Comparison of ENCODE assay signal across 10 cellular contexts in the genomic region with DNA sequence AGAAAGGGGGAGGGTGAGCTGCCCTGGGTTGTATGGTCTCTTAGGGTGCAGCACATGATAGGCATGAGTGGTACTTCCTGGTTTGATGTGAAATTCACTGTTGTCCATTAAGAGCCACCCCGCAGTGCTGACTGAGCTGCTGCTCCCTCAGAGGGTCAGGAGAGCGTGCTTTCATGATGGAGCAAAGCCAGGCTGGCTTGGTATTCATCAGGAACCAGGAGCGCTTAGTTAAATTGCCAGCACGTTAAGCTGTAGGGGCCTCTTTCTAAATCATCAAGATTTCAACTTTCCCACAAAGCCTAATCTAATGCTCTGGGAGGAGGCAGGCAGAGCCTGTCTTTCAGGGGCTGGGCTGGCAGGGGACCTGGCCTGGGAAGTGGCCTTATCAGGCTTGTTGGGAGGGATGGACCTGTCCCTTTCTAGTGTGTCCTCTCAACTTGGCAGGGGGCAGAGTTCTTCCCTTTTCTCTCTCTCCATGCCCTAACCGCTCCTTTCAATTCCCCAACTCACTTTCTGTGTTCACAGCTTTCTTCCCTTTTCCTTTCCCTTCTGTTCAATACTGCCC. TPM values are rescaled to one million over a fixed set of nuclear protein-coding genes. Genes with fewer than 3 reads are reported as not detected.
DNase-seq lines count a peak whose midpoint lies in the region; ATAC-seq and TF ChIP-seq lines count a peak whose summit lies in the region.
"Had no signal": no experiment of that assay in that cellular context is flagged by ENCODE, and none has a peak within 500 bp of the region (broad histone marks: within the 10 kb centered on the region; RNA-seq: fewer than 3 reads in every experiment).

No MANE protein-coding gene starts in this region.

- 31 to 55% (median 34%) methylated on average over 5 of the region's 5 CpGs for WGBS in psoas muscle, 3 donors

- peaks cover 82% of the 10 kb centered on the region for H3K4me1 ChIP-seq in psoas muscle

- ATAC-seq in psoas muscle: peak; percentile 23 to 40 (median 37)

- H3K36me3 ChIP-seq in psoas muscle (ENCODE audit: insufficient read depth in 1 of 2, low read depth in 1 of 2): no peaks in the 10 kb centered on the region

- TF ChIP-seq CTCF in RWPE1 (conservative IDR thresholded peaks at IDR 0.05; ENCODE audit: low read depth) (no peak), foreskin fibroblast (IDR thresholded peaks at IDR 0.05; ENCODE audit: low read depth, low read length) (no peak), psoas muscle (IDR thresholded peaks at IDR 0.05) (no peak)

- H3K27ac ChIP-seq in RWPE1: peak overlapping the region; percentile 20; the same call in 1 of the 2 replicates
- peak overlapping the region; percentile 100 for H3K27ac ChIP-seq in psoas muscle

- CTCF ChIA-PET in RWPE1 (lab: Yijun Ruan, JAX): no interaction called here

- POLR2A ChIA-PET in RWPE1 (lab: Yijun Ruan, JAX; ENCODE audit: low non-redundant PET): no interaction called here

- intact Hi-C loops in psoas muscle (cut with DNase I): loop anchor here in 1 of 2 donors (5.0 kb wide), 1 partner anchor 34 kb away; no protein-coding TSS in a partner anchor

- H3K27me3 ChIP-seq in psoas muscle (ENCODE audit: insufficient read depth in 3 of 3, low read length in 2 of 3): no peaks in the 10 kb centered on the region

- H3K9me3 ChIP-seq in psoas muscle: no peaks in the 10 kb centered on the region

- DNase-seq in DMS79 treated with DMSO at 0.1 percent for 48 hours (lab: John Stamatoyannopoulos, UW) (peak; percentile 65), RWPE1 (ENCODE audit: low spot score) (no peak), foreskin fibroblast (peak; percentile 44 to 64), psoas muscle (peak; percentile 28 to 54), GM19238 (ENCODE audit: insufficient read length, low spot score) (no peak), DMS 273 (lab: John Stamatoyannopoulos, UW; ENCODE audit: unreplicated experiment) (no peak), iPS-NIHi11 (ENCODE audit: low spot score) (no peak)
- DNase-seq in stimulated activated CD4-positive, alpha-beta T cell treated with anti-CD3 and anti-CD28 coated beads, Interleukin-15, amount 100 ng/mL, for 24 hours: no peak
- DNase-seq: NCI-H526 treated with DMSO at 0.1 percent for 48 hours; stimulated activated CD8-positive, alpha-beta memory T cell treated with anti-CD3 and anti-CD28 coated beads, Interleukin-4, amount 100 ng/mL, for 48 hours had no signal

- H3K4me3 ChIP-seq in foreskin fibroblast (ENCODE audit: low read depth in 1 of 2, low read length in 2 of 2): no peak overlapping the region
- H3K4me3 ChIP-seq in psoas muscle: no peak overlapping the region

RNA-seq across cellular contexts. Expression of a gene that starts 7.9 kb away (rescaled TPM):
- total RNA-seq in psoas muscle: 100 to 1,000 TPM; 193 to 408 (median 285) TPM
- polyA plus RNA-seq in psoas muscle: 100 to 1,000 TPM; 217 to 601 (median 297) TPM

RNA-seq across cellular contexts. Expression of a gene that starts 57.1 kb away (rescaled TPM):
- 10 to 100 TPM in 2 of 4 donors, 1 to 10 TPM in 2; 5.1 to 11.6 (median 9.3) TPM for total RNA-seq in psoas muscle
- polyA plus RNA-seq in psoas muscle: 1 to 10 TPM; 3.5 to 6.8 (median 3.6) TPM

Comparison
In these comparisons a context has a peak if more than half of its experiments do, and no peak if none do; other contexts are left out.
1. DNase-seq: peak in DMS79 treated with DMSO at 0.1 percent for 48 hours (single experiment), foreskin fibroblast (2 of 2) and psoas muscle (2 of 2); none in RWPE1 (single experiment), stimulated activated CD4-positive, alpha-beta T cell treated with anti-CD3 and anti-CD28 coated beads, Interleukin-15, amount 100 ng/mL, for 24 hours (single experiment), GM19238 (single experiment), DMS 273 (single experiment) and iPS-NIHi11 (single experiment).